8 cellular contexts compared by ENCODE assay signal in the genomic region with DNA sequence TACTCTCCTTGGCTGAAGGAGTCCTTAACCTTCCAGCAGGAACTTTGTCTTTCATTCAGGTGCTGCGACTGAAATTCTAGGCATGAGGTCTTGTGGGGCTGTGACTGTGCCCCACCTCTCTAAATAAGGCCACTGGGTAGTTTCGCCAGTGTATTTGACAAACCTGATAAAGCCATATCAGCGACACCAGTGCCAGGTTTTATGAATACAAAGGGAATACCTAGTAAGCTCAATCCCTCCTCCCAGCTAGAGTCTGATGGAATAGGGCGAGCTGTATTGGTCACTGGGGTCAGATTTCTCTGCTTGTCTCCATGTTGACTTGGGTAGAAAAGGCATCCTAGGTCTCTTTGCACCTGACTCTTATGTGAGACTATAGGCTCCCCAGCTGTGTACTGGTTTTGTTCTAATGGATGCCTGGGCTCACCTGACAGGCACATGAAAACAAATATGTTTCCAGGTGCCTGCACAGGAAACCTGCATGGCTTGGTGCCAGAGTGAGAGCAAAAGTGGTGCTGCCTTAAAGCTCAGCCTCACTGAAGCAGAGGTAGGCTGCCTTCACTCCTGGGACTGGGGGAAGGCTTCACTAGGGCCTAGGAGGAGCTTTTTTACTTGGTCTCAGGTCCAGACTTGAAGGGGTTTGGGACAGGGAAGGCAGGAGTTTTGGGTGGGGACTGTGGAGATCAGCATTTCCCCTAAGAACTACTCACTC. TPM values are rescaled to one million over a fixed set of nuclear protein-coding genes. Genes with fewer than 3 reads are reported as not detected.
A peak's percentile ranks its signal among the peaks of the same experiment; 100 is the strongest.
DNase-seq lines count a peak whose midpoint lies in the region; ATAC-seq, FAIRE-seq and TF ChIP-seq lines count a peak whose summit lies in the region.

No MANE protein-coding gene starts in this region.

- H3K36me3 ChIP-seq in BLaER1 (peaks cover 90% of the 10 kb centered on the region), lower lobe of right lung (peaks cover 20% of the 10 kb centered on the region), aorta (ENCODE audit: control insufficient read depth in 1 of 2, insufficient read depth in 2 of 2, low read length in 1 of 2) (peaks cover 0 to 8% of the 10 kb centered on the region in 2 donors), ascending aorta (peaks cover 14 to 21% of the 10 kb centered on the region in 2 donors)

- no peak overlapping the region for H3K9ac ChIP-seq in BLaER1

- intact Hi-C loops in lower lobe of right lung (cut with DNase I) = no loop called here
- intact Hi-C loops in aorta (cut with DNase I) = no loop called here
- intact Hi-C loops in ascending aorta (cut with DNase I) = no loop called here

- peaks cover 90% of the 10 kb centered on the region for H4K20me1 ChIP-seq in BLaER1

- DNase-seq in NCI-H146 treated with DMSO at 0.1 percent for 48 hours (lab: John Stamatoyannopoulos, UW; ENCODE audit: unreplicated experiment) (peak; percentile 70), lower lobe of right lung (peak; percentile 53), aorta (no peak), RCC 7860 (ENCODE audit: low spot score) (no peak), ascending aorta (ENCODE audit: low spot score in 2 of 2) (no peak)
- DNase-seq in activated T-cell treated with anti-CD3 and anti-CD28 coated beads, Interleukin-2, amount 50 U/mL, for 1 hour = peak; percentile 65

- 0 out of 2 replicates have a peak overlapping the region, but pooled peaks have one; percentile 4 for H3K4me2 ChIP-seq in BLaER1

- H3K9me3 ChIP-seq in BLaER1 (no peaks in the 10 kb centered on the region), lower lobe of right lung (no peaks in the 10 kb centered on the region), aorta (ENCODE audit: control insufficient read depth, low read length) (no peaks in the 10 kb centered on the region), ascending aorta (no peaks in the 10 kb centered on the region)

- ATAC-seq in lower lobe of right lung (peak in 1 of 2 donors; percentile 14), aorta (ENCODE audit: low FRiP score) (no peak), HG03442 (IDR thresholded peaks at IDR 0.05; ENCODE audit: unreplicated experiment) (no peak)

- 87 to 91% methylated on average over 4 of the region's 4 CpGs for WGBS in aorta, 2 donors

- no peak overlapping the region for H3K4me3 ChIP-seq in BLaER1
- no peak overlapping the region for H3K4me3 ChIP-seq in lower lobe of right lung
- no peak overlapping the region for H3K4me3 ChIP-seq in aorta (ENCODE audit: low read length in 2 of 2)
- H3K4me3 ChIP-seq in ascending aorta = no peak overlapping the region

- H3K27ac ChIP-seq in BLaER1 (no peak overlapping the region), lower lobe of right lung (peak overlapping the region; percentile 53), aorta (ENCODE audit: low read depth in 1 of 2, low read length in 2 of 2) (no peak overlapping the region), ascending aorta (peak overlapping the region in 1 of 2 donors; percentile 28)

- H3K4me1 ChIP-seq in BLaER1 (peaks cover 40% of the 10 kb centered on the region), lower lobe of right lung (peaks cover 44% of the 10 kb centered on the region), aorta (ENCODE audit: control insufficient read depth in 1 of 2, insufficient read depth in 2 of 2, low read length in 2 of 2) (no peaks in the 10 kb centered on the region), ascending aorta (peaks cover 10 to 23% of the 10 kb centered on the region in 2 donors)

- FAIRE-seq in RCC 7860 (lab: Jason Lieb, UNC) = no peak

- TF ChIP-seq CTCF in lower lobe of right lung (IDR thresholded peaks at IDR 0.05) = no peak
- no peak for TF ChIP-seq CTCF in ascending aorta (IDR thresholded peaks at IDR 0.05)

- H3K27me3 ChIP-seq in BLaER1 (no peaks in the 10 kb centered on the region), lower lobe of right lung (ENCODE audit: low read depth) (no peaks in the 10 kb centered on the region), aorta (ENCODE audit: control insufficient read depth in 1 of 2, insufficient read depth in 2 of 2, low read length in 1 of 2) (no peaks in the 10 kb centered on the region), ascending aorta (no peaks in the 10 kb centered on the region)

RNA-seq across cellular contexts. Expression of gene SLC7A6, which starts 8.3 kb away (rescaled TPM):
- total RNA-seq in lower lobe of right lung (47.1 TPM), aorta (10 to 100 TPM; 47.0 to 52.4 TPM), ascending aorta (27.7 TPM)
- 10 to 100 TPM in 1 of 2 donors, 1 to 10 TPM in 1; 2.4 to 12.8 TPM for polyA plus RNA-seq in aorta

RNA-seq across cellular contexts. Expression of gene PLA2G15, which starts 27.5 kb away (rescaled TPM):
- total RNA-seq in lower lobe of right lung (45.1 TPM), aorta (10 to 100 TPM; 13.6 to 28.4 TPM), ascending aorta (21.9 TPM)
- 1 to 10 TPM; 7.2 to 7.5 TPM for polyA plus RNA-seq in aorta

RNA-seq across cellular contexts. Expression of gene ESRP2, which starts 36.7 kb away (rescaled TPM):
- total RNA-seq in lower lobe of right lung = 64.5 TPM
- total RNA-seq in aorta = under 1 TPM; 0.36 to 0.60 TPM
- polyA plus RNA-seq in aorta = 1 to 10 TPM in 1 of 2 donors, under 1 TPM in 1; 0.03 to 2.3 TPM
- total RNA-seq in ascending aorta = not detected

RNA-seq across cellular contexts. Expression of gene SLC7A6OS, which starts 38.1 kb away (rescaled TPM):
- total RNA-seq in lower lobe of right lung (16.8 TPM), aorta (10 to 100 TPM; 13.7 to 21.1 TPM), ascending aorta (14.4 TPM)
- polyA plus RNA-seq in aorta = 1 to 10 TPM; 4.0 to 8.3 TPM

RNA-seq across cellular contexts. Expression of gene PRMT7, which starts 38.2 kb away (rescaled TPM):
- 36.1 TPM for total RNA-seq in lower lobe of right lung
- 10 to 100 TPM; 21.4 to 41.7 TPM for total RNA-seq in aorta
- polyA plus RNA-seq in aorta = 10 to 100 TPM; 11.0 to 99.2 TPM
- total RNA-seq in ascending aorta = 25.1 TPM

Comparison
In these comparisons a context has a peak if more than half of its experiments do, and no peak if none do; other contexts are left out.
1. DNase-seq: peak in NCI-H146 treated with DMSO at 0.1 percent for 48 hours (single experiment), activated T-cell treated with anti-CD3 and anti-CD28 coated beads, Interleukin-2, amount 50 U/mL, for 1 hour (single experiment) and lower lobe of right lung (single experiment); none in aorta (0 of 2), RCC 7860 (single experiment) and ascending aorta (0 of 2).
2. RNA of gene ESRP2, which starts 36.7 kb away (total RNA-seq): 64.5 TPM in lower lobe of right lung (single experiment); 0.36 to 0.60 TPM in aorta and not detected in ascending aorta (single experiment); every median in the first group is over 10 times any median in the second.